8 cellular contexts compared by ENCODE assay signal in genomic region chr17:34637548-34638525, GRCh38. TPM values are rescaled to one million over a fixed set of nuclear protein-coding genes. Genes with fewer than 3 reads are reported as not detected.
DNase-seq lines count a peak whose midpoint lies in the region; ATAC-seq and TF ChIP-seq lines count a peak whose summit lies in the region.

No MANE protein-coding gene starts in this region.

- no peak for TF ChIP-seq POLR2A in thyroid gland (IDR thresholded peaks at IDR 0.05)

- no peak for ATAC-seq in HG02852 (IDR thresholded peaks at IDR 0.05; ENCODE audit: unreplicated experiment)

- H3K9me3 ChIP-seq in SJSA1 (replicated peaks) = no peaks in the 10 kb centered on the region
- no peaks in the 10 kb centered on the region for H3K9me3 ChIP-seq in thyroid gland

- peaks cover 19% of the 10 kb centered on the region for H3K27me3 ChIP-seq in SJSA1 (replicated peaks)
- peaks cover 9% of the 10 kb centered on the region for H3K27me3 ChIP-seq in thyroid gland

- H3K36me3 ChIP-seq in SJSA1 = no peaks in the 10 kb centered on the region
- H3K36me3 ChIP-seq in thyroid gland = no peaks in the 10 kb centered on the region

- 27 to 34% methylated on average over 32 to 41 of the region's 73 CpGs for WGBS in thyroid gland, 2 donors

- intact Hi-C loops in posterior cingulate gyrus (cut with DNase I) = loop anchor here (1.0 to 5.0 kb wide), 3 partner anchors 56 to 217 kb away; no protein-coding TSS in a partner anchor
- intact Hi-C loops in thyroid gland (cut with DNase I) = loop anchor here (5.0 to 10.0 kb wide), 2 partner anchors 93 to 216 kb away; no protein-coding TSS in a partner anchor

- H3K4me3 ChIP-seq in GM12864 (ENCODE audit: low read depth, low read length) (no peak overlapping the region), SJSA1 (no peak overlapping the region), thyroid gland (replicated peaks in 1 of 3) (peak overlapping the region in 1 of 3 donors; percentile 7)

- H3K4me1 ChIP-seq in SJSA1 (replicated peaks) (no peaks in the 10 kb centered on the region), thyroid gland (peaks cover 0 to 6% of the 10 kb centered on the region in 2 donors)

- TF ChIP-seq CTCF in GM12864 (IDR thresholded peaks at IDR 0.05; ENCODE audit: low read depth, low read length, missing control alignments) (peak; percentile 91), thyroid gland (IDR thresholded peaks at IDR 0.05) (peak; percentile 50 to 91 (median 72))

- H3K27ac ChIP-seq in SJSA1 (no peak overlapping the region), thyroid gland (no peak overlapping the region)

- DNase-seq in GM12864 (ENCODE audit: low read depth) (peak; percentile 1), HT-29 (ENCODE audit: low spot score) (peak; percentile 66), SJSA1 (ENCODE audit: low read depth in 1 of 2, low spot score in 2 of 2) (peak; percentile 41 to 66), glomerular visceral epithelial cell (ENCODE audit: extremely low spot score) (peak; percentile 41), posterior cingulate gyrus (peak; percentile 36 to 96 (median 74)), thyroid gland (peak; percentile 71 to 79)
- peak; percentile 80 for DNase-seq in activated naive CD4-positive, alpha-beta T cell treated with Interleukin-2 at 50 U/mL for 16 hours

RNA-seq across cellular contexts. Expression of gene TMEM132E, which starts 58.5 kb away (rescaled TPM):
- total RNA-seq in HT-29 (2014; rRNA removed; shearing (Covaris generic)) = not detected in 2 replicates
- 0.03 TPM in 1 of 2 replicates, not detected in the other for total RNA-seq in SJSA1 (2014; rRNA removed; shearing (Covaris generic))
- total RNA-seq in thyroid gland = under 1 TPM in 2 of 4 donors, not detected in 2; 0.11 to 0.13 TPM

Comparison
In these comparisons a context has a peak if more than half of its experiments do, and no peak if none do; other contexts are left out.
1. DNase-seq: peak in every context shown above with its lines; median percentile 80 in activated naive CD4-positive, alpha-beta T cell treated with Interleukin-2 at 50 U/mL for 16 hours; 75 in thyroid gland; 74 in posterior cingulate gyrus; 66 in HT-29; 54 in SJSA1; 41 in glomerular visceral epithelial cell; 1 in GM12864.